ENCODE assay signal across 22 cellular contexts in the genomic region with DNA sequence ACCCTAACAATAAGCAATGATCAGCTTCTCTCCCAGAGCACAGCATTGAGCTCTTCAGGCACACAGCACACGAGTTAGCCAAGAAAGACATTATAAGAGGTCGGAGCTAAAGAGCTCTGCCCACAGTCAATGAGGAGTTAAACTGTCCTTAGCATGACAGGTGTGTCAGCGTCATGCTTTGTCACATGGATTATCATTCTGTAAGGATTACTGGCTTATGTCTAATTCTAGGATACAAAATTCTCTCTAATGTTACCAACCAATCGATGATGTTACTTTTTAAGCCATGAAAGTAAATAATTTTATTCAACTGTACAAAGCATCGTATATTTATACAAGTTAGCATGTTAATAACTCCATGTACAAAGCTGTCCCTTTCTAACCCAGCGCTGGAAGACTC.
"Had no signal": no experiment of that assay in that cellular context is flagged by ENCODE, and none has a peak within 500 bp of the region (broad histone marks: within the 10 kb centered on the region; RNA-seq: fewer than 3 reads in every experiment).

No MANE protein-coding gene starts in this region.

- H3K4me3 Mint-ChIP-seq: mesothelial cell of epicardium had no signal

- H3K4me1 Mint-ChIP-seq: mesothelial cell of epicardium had no signal

- H3K27ac Mint-ChIP-seq: mesothelial cell of epicardium had no signal

- H3K9me3 ChIP-seq: esophagus muscularis mucosa, gastroesophageal sphincter, heart left ventricle, left lung, lower lobe of right lung, mucosa of descending colon had no signal

- H3K9me3 Mint-ChIP-seq: mesothelial cell of epicardium had no signal

- H3K27ac ChIP-seq: coronary artery, esophagus muscularis mucosa, foreskin keratinocyte, gastroesophageal sphincter, heart left ventricle, left lung, lower lobe of right lung had no signal

- H3K4me1 ChIP-seq: esophagus muscularis mucosa, foreskin keratinocyte, gastroesophageal sphincter, left lung, lower lobe of right lung had no signal

- FAIRE-seq: colon, endothelial cell of umbilical vein, frontal cortex, islet of Langerhans, keratinocyte had no signal

- ATAC-seq: foreskin keratinocyte, gastroesophageal sphincter, heart left ventricle, left ventricle myocardium superior, lower lobe of right lung, mucosa of descending colon had no signal

- H3K4me3 ChIP-seq: coronary artery, dorsolateral prefrontal cortex, esophagus muscularis mucosa, gastroesophageal sphincter, heart left ventricle, left lung, lower lobe of right lung, mucosa of descending colon had no signal

- H3K27me3 ChIP-seq: dorsolateral prefrontal cortex, esophagus muscularis mucosa, foreskin keratinocyte, gastroesophageal sphincter, heart left ventricle, left lung had no signal

- DNase-seq: dermis blood vessel endothelial cell; dorsolateral prefrontal cortex; effector CD4-positive, alpha-beta T cell; effector memory CD4-positive, alpha-beta T cell; foreskin keratinocyte; heart left ventricle; hippocampal formation; left cardiac atrium; left lung; left ventricle myocardium superior; lower lobe of right lung; mesenchymal stem cell; mucosa of descending colon had no signal
